Comparison of ENCODE assay signal across 2 cellular contexts in the genomic region with DNA sequence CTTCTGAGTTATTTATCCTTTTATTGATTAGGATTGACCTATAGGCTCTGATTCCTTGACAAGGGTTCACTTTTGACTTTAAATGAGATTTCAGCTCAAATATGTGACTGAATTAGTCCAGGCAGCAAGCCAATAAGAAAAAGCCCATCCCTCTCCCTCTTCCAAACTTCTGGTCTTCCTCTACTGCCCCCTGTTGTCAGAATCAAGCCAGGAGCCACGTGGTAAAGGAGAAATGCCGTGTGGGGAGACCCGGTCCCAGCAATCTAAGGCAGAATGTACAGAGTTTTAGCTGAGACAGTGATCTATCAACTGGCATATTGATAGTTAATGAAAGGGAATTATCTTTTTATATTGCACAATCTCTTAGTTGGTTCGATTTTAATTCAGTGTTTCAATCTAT.
TF ChIP-seq lines count a peak whose summit lies in the region.

No MANE protein-coding gene starts in this region.

TF ChIP-seq in liver, 16 proteins besides CTCF, POLR2A, EP300 and RAD21:
- TF ChIP-seq, protein P1, sequence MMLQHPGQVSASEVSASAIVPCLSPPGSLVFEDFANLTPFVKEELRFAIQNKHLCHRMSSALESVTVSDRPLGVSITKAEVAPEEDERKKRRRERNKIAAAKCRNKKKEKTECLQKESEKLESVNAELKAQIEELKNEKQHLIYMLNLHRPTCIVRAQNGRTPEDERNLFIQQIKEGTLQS (IDR thresholded peaks at IDR 0.05): no peak
- TF ChIP-seq, protein P2, sequence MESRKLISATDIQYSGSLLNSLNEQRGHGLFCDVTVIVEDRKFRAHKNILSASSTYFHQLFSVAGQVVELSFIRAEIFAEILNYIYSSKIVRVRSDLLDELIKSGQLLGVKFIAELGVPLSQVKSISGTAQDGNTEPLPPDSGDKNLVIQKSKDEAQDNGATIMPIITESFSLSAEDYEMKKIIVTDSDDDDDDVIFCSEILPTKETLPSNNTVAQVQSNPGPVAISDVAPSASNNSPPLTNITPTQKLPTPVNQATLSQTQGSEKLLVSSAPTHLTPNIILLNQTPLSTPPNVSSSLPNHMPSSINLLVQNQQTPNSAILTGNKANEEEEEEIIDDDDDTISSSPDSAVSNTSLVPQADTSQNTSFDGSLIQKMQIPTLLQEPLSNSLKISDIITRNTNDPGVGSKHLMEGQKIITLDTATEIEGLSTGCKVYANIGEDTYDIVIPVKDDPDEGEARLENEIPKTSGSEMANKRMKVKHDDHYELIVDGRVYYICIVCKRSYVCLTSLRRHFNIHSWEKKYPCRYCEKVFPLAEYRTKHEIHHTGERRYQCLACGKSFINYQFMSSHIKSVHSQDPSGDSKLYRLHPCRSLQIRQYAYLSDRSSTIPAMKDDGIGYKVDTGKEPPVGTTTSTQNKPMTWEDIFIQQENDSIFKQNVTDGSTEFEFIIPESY (IDR thresholded peaks at IDR 0.05): no peak
- no peak for TF ChIP-seq NR2F2 (IDR thresholded peaks at IDR 0.05)
- TF ChIP-seq HNF4A (conservative IDR thresholded peaks at IDR 0.05): no peak

TF ChIP-seq in HepG2, 621 proteins besides CTCF, POLR2A, EP300 and RAD21:
- TF ChIP-seq, protein P3, sequence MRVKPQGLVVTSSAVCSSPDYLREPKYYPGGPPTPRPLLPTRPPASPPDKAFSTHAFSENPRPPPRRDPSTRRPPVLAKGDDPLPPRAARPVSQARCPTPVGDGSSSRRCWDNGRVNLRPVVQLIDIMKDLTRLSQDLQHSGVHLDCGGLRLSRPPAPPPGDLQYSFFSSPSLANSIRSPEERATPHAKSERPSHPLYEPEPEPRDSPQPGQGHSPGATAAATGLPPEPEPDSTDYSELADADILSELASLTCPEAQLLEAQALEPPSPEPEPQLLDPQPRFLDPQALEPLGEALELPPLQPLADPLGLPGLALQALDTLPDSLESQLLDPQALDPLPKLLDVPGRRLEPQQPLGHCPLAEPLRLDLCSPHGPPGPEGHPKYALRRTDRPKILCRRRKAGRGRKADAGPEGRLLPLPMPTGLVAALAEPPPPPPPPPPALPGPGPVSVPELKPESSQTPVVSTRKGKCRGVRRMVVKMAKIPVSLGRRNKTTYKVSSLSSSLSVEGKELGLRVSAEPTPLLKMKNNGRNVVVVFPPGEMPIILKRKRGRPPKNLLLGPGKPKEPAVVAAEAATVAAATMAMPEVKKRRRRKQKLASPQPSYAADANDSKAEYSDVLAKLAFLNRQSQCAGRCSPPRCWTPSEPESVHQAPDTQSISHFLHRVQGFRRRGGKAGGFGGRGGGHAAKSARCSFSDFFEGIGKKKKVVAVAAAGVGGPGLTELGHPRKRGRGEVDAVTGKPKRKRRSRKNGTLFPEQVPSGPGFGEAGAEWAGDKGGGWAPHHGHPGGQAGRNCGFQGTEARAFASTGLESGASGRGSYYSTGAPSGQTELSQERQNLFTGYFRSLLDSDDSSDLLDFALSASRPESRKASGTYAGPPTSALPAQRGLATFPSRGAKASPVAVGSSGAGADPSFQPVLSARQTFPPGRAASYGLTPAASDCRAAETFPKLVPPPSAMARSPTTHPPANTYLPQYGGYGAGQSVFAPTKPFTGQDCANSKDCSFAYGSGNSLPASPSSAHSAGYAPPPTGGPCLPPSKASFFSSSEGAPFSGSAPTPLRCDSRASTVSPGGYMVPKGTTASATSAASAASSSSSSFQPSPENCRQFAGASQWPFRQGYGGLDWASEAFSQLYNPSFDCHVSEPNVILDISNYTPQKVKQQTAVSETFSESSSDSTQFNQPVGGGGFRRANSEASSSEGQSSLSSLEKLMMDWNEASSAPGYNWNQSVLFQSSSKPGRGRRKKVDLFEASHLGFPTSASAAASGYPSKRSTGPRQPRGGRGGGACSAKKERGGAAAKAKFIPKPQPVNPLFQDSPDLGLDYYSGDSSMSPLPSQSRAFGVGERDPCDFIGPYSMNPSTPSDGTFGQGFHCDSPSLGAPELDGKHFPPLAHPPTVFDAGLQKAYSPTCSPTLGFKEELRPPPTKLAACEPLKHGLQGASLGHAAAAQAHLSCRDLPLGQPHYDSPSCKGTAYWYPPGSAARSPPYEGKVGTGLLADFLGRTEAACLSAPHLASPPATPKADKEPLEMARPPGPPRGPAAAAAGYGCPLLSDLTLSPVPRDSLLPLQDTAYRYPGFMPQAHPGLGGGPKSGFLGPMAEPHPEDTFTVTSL (CRISPR knock-in tag; IDR thresholded peaks at IDR 0.05; ENCODE audit: borderline replicate concordance): no peak
- no peak for TF ChIP-seq MXI1 (IDR thresholded peaks at IDR 0.05; ENCODE audit: borderline replicate concordance, low read depth, low read length)
- TF ChIP-seq, protein P4, sequence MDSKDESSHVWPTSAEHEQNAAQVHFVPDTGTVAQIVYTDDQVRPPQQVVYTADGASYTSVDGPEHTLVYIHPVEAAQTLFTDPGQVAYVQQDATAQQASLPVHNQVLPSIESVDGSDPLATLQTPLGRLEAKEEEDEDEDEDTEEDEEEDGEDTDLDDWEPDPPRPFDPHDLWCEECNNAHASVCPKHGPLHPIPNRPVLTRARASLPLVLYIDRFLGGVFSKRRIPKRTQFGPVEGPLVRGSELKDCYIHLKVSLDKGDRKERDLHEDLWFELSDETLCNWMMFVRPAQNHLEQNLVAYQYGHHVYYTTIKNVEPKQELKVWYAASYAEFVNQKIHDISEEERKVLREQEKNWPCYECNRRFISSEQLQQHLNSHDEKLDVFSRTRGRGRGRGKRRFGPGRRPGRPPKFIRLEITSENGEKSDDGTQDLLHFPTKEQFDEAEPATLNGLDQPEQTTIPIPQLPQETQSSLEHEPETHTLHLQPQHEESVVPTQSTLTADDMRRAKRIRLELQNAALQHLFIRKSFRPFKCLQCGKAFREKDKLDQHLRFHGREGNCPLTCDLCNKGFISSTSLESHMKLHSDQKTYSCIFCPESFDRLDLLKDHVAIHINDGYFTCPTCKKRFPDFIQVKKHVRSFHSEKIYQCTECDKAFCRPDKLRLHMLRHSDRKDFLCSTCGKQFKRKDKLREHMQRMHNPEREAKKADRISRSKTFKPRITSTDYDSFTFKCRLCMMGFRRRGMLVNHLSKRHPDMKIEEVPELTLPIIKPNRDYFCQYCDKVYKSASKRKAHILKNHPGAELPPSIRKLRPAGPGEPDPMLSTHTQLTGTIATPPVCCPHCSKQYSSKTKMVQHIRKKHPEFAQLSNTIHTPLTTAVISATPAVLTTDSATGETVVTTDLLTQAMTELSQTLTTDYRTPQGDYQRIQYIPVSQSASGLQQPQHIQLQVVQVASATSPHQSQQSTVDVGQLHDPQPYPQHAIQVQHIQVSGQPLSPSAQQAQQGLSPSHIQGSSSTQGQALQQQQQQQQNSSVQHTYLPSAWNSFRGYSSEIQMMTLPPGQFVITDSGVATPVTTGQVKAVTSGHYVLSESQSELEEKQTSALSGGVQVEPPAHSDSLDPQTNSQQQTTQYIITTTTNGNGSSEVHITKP (CRISPR knock-in tag; IDR thresholded peaks at IDR 0.05; ENCODE audit: low read depth): no peak
- no peak for TF ChIP-seq ZNF652 (CRISPR knock-in tag; IDR thresholded peaks at IDR 0.05; ENCODE audit: borderline replicate concordance, low read depth)
- no peak for TF ChIP-seq SALL1 (CRISPR knock-in tag; IDR thresholded peaks at IDR 0.05)
- TF ChIP-seq ZNF788 (CRISPR knock-in tag; IDR thresholded peaks at IDR 0.05; ENCODE audit: borderline replicate concordance): no peak
- TF ChIP-seq, protein P5, sequence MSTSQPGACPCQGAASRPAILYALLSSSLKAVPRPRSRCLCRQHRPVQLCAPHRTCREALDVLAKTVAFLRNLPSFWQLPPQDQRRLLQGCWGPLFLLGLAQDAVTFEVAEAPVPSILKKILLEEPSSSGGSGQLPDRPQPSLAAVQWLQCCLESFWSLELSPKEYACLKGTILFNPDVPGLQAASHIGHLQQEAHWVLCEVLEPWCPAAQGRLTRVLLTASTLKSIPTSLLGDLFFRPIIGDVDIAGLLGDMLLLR (CRISPR knock-in tag; IDR thresholded peaks at IDR 0.05): no peak
